Comparison of ENCODE assay signal across 1 cellular context in genomic region chr14:23482814-23483128, GRCh38.
TF ChIP-seq lines count a peak whose summit lies in the region.

No MANE protein-coding gene starts in this region.

TF ChIP-seq in HepG2, 621 proteins besides CTCF, POLR2A, EP300 and RAD21:
- TF ChIP-seq HNRNPK (IDR thresholded peaks at IDR 0.05; ENCODE audit: low read depth, low read length, poor library complexity, severe bottlenecking): peak; percentile 4
- TF ChIP-seq ETV5 (CRISPR knock-in tag; IDR thresholded peaks at IDR 0.05; ENCODE audit: borderline replicate concordance): no peak
- TF ChIP-seq PCBP1 (IDR thresholded peaks at IDR 0.05; ENCODE audit: borderline replicate concordance, low read depth, low read length): 0 out of 2 replicates have a peak, but pooled peaks have one; percentile 18
- no peak for TF ChIP-seq ZHX1 (CRISPR knock-in tag; IDR thresholded peaks at IDR 0.05; ENCODE audit: low read depth)
- no peak for TF ChIP-seq PATZ1 (CRISPR knock-in tag; IDR thresholded peaks at IDR 0.05)
- TF ChIP-seq ZFYVE20 (CRISPR knock-in tag; IDR thresholded peaks at IDR 0.05; ENCODE audit: borderline replicate concordance, low read depth): no peak
- TF ChIP-seq NCOR1 (IDR thresholded peaks at IDR 0.05; ENCODE audit: borderline replicate concordance, low read length): no peak
- TF ChIP-seq NAIF1 (CRISPR knock-in tag; IDR thresholded peaks at IDR 0.05; ENCODE audit: borderline replicate concordance): no peak
- TF ChIP-seq ZNF687 (CRISPR knock-in tag; IDR thresholded peaks at IDR 0.05): no peak
- peak; percentile 1 for TF ChIP-seq TEAD3 (CRISPR knock-in tag; optimal IDR thresholded peaks at IDR 0.05; ENCODE audit: borderline replicate concordance)
- no peak for TF ChIP-seq MAF1 (CRISPR knock-in tag; IDR thresholded peaks at IDR 0.05; ENCODE audit: borderline replicate concordance)
- TF ChIP-seq PRDM15 (CRISPR knock-in tag; IDR thresholded peaks at IDR 0.05): no peak
- no peak for TF ChIP-seq GABPA (IDR thresholded peaks at IDR 0.05; ENCODE audit: low read depth, low read length)
- no peak for TF ChIP-seq GABPA (CRISPR knock-in tag; IDR thresholded peaks at IDR 0.05; ENCODE audit: low read depth)
- TF ChIP-seq FOXK2 (IDR thresholded peaks at IDR 0.05): no peak
- TF ChIP-seq MLX (CRISPR knock-in tag; IDR thresholded peaks at IDR 0.05): no peak
- no peak for TF ChIP-seq STAT6 (CRISPR knock-in tag; IDR thresholded peaks at IDR 0.05; ENCODE audit: borderline replicate concordance)
- no peak for TF ChIP-seq ZNF772 (CRISPR knock-in tag; IDR thresholded peaks at IDR 0.05)
TF ChIP-seq in HepG2: peak in this region for 3.
